In genomic region chr6:113848280-113848679, GRCh38 we compare ENCODE assay signal across 26 cellular contexts.
"Had no signal": no experiment of that assay in that cellular context is flagged by ENCODE, and none has a peak within 500 bp of the region (broad histone marks: within the 10 kb centered on the region; RNA-seq: fewer than 3 reads in every experiment).

No MANE protein-coding gene starts in this region.

- H3K27me3 ChIP-seq: brain microvascular endothelial cell, SJCRH30 had no signal

- H3K4me1 ChIP-seq: SJCRH30 had no signal

- H3K9me3 ChIP-seq: SJCRH30 had no signal

- H3K4me3 Mint-ChIP-seq: activated B cell treated with CpG ODN at 0.5 μM for 24 hours; activated CD4-positive, alpha-beta memory T cell treated with anti-CD3 and anti-CD28 coated beads, Interleukin-2, amount 10 ng/mL, durations not matched to agents 7 days and 5 days; activated naive CD4-positive, alpha-beta T cell treated with anti-CD3 and anti-CD28 coated beads for 36 hours; activated naive CD8-positive, alpha-beta T cell; activated T-helper 17 cell treated with anti-CD3 and anti-CD28 coated beads, Interleukin-2, amount 50 U/mL, for 72 hours; T-helper 1 cell treated with Interleukin-12 subunit alpha and Interleukin-12 subunit beta and Interleukin-4 antibody, amounts not matched to agents 30 μg/mL and 1 μg/mL, for 36 hours had no signal

- H3K36me3 Mint-ChIP-seq: activated naive CD8-positive, alpha-beta T cell had no signal

- H3K27me3 Mint-ChIP-seq: activated B cell treated with CpG ODN at 0.5 μM for 24 hours had no signal

- H3K4me1 Mint-ChIP-seq: activated B cell treated with CpG ODN at 0.5 μM for 24 hours; activated CD4-positive, alpha-beta memory T cell treated with anti-CD3 and anti-CD28 coated beads, Interleukin-2, amount 10 ng/mL, durations not matched to agents 7 days and 5 days; activated T-helper 17 cell treated with anti-CD3 and anti-CD28 coated beads, Interleukin-2, amount 50 U/mL, for 72 hours had no signal

- ATAC-seq: activated T-helper 17 cell treated with anti-CD3 and anti-CD28 coated beads, Interleukin-2, amount 50 U/mL, for 72 hours; Panc1 had no signal

- H3K27ac Mint-ChIP-seq: activated B cell treated with CpG ODN at 0.5 μM for 24 hours; activated CD4-positive, alpha-beta memory T cell treated with anti-CD3 and anti-CD28 coated beads, Interleukin-2, amount 10 ng/mL, durations not matched to agents 7 days and 5 days; activated naive CD4-positive, alpha-beta T cell treated with anti-CD3 and anti-CD28 coated beads for 36 hours; activated naive CD8-positive, alpha-beta T cell; activated T-helper 17 cell treated with anti-CD3 and anti-CD28 coated beads, Interleukin-2, amount 50 U/mL, for 72 hours; T-helper 1 cell treated with Interleukin-12 subunit alpha and Interleukin-12 subunit beta and Interleukin-4 antibody, amounts not matched to agents 30 μg/mL and 1 μg/mL, for 36 hours had no signal

- H3K36me3 ChIP-seq: brain microvascular endothelial cell, cardiac muscle cell, SJCRH30 had no signal

- DNase-seq: activated B cell treated with CpG ODN at 0.5 μM for 24 hours; activated CD4-positive, alpha-beta memory T cell treated with anti-CD3 and anti-CD28 coated beads, Interleukin-2, amount 10 ng/mL, durations not matched to agents 7 days and 5 days; activated CD4-positive, alpha-beta T cell treated with anti-CD3 and anti-CD28 coated beads for 1 hour; activated CD4-positive, alpha-beta T cell treated with anti-CD3 and anti-CD28 coated beads, Interleukin-2, amount 50 U/mL, for 1 hour; activated gamma-delta T cell; activated naive CD4-positive, alpha-beta T cell treated with anti-CD3 and anti-CD28 coated beads for 36 hours; activated T-cell treated with anti-CD3 and anti-CD28 coated beads for 4 hours; activated T-cell treated with anti-CD3 and anti-CD28 coated beads, Interleukin-2, amount 50 U/mL, for 48 hours; amygdala; brain microvascular endothelial cell; NCI-H1092; NCI-H1417; NCI-H1930; NCI-H2171; NCI-H226; NCI-H510A; NCI-H526 treated with DMSO at 0.1 percent for 48 hours; NCI-H82; Right ventricle myocardium superior; SJCRH30 had no signal

- H3K27ac ChIP-seq: brain microvascular endothelial cell, cardiac muscle cell, RWPE1, SJCRH30 had no signal

- H3K9me3 Mint-ChIP-seq: activated B cell treated with CpG ODN at 0.5 μM for 24 hours; activated CD4-positive, alpha-beta memory T cell treated with anti-CD3 and anti-CD28 coated beads, Interleukin-2, amount 10 ng/mL, durations not matched to agents 7 days and 5 days; activated naive CD4-positive, alpha-beta T cell treated with anti-CD3 and anti-CD28 coated beads for 36 hours; activated T-helper 17 cell treated with anti-CD3 and anti-CD28 coated beads, Interleukin-2, amount 50 U/mL, for 72 hours; T-helper 1 cell treated with Interleukin-12 subunit alpha and Interleukin-12 subunit beta and Interleukin-4 antibody, amounts not matched to agents 30 μg/mL and 1 μg/mL, for 36 hours had no signal

- H3K4me3 ChIP-seq: cardiac muscle cell, SJCRH30 had no signal
